Comparison of ENCODE assay signal across 8 cellular contexts in genomic region chr1:35768350-35769187, GRCh38. TPM values are rescaled to one million over a fixed set of nuclear protein-coding genes. Genes with fewer than 3 reads are reported as not detected.
DNase-seq lines count a peak whose midpoint lies in the region; ATAC-seq and TF ChIP-seq lines count a peak whose summit lies in the region.

No MANE protein-coding gene starts in this region.

- TF ChIP-seq RAD21 in neural cell (conservative IDR thresholded peaks at IDR 0.05): no peak

- TF ChIP-seq CTCF in GM12865 (IDR thresholded peaks at IDR 0.05; ENCODE audit: insufficient read depth, low read depth, low read length, missing control alignments) (no peak), dorsolateral prefrontal cortex (IDR thresholded peaks at IDR 0.05 in 54 of 56, conservative IDR thresholded peaks at IDR 0.05 in 2 of 56; ENCODE audit: low read depth in 1 of 56, partially characterized antibody in 56 of 56) (no peak), neural cell (IDR thresholded peaks at IDR 0.05; ENCODE audit: poor library complexity, severe bottlenecking) (no peak)

- H3K27me3 ChIP-seq in NT2/D1 (ENCODE audit: insufficient read depth, insufficient read length) (no peaks in the 10 kb centered on the region), dorsolateral prefrontal cortex (no peaks in the 10 kb centered on the region), neural cell (ENCODE audit: insufficient read depth, low read depth, low read length) (no peaks in the 10 kb centered on the region)

- ATAC-seq in HG02610 (IDR thresholded peaks at IDR 0.05; ENCODE audit: unreplicated experiment) (no peak), HG02938 (IDR thresholded peaks at IDR 0.05; ENCODE audit: unreplicated experiment) (no peak)

- H3K4me1 ChIP-seq in NT2/D1 (ENCODE audit: insufficient read depth, insufficient read length): no peaks in the 10 kb centered on the region

- H4K20me1 ChIP-seq in neural cell (ENCODE audit: insufficient read depth): no peaks in the 10 kb centered on the region

- H3K36me3 ChIP-seq in NT2/D1 (ENCODE audit: insufficient read depth, insufficient read length, low read length) (peaks cover 31% of the 10 kb centered on the region), neural cell (ENCODE audit: insufficient read depth, low read length) (no peaks in the 10 kb centered on the region)

- no peaks in the 10 kb centered on the region for H3F3A ChIP-seq in neural cell (ENCODE audit: insufficient read depth, low read length, poor library complexity, severe bottlenecking)

- H3K4me3 ChIP-seq in GM12865 (ENCODE audit: low read depth, low read length): peak overlapping the region; percentile 88
- peak overlapping the region; percentile 93 for H3K4me3 ChIP-seq in NT2/D1 (ENCODE audit: insufficient read length, low read depth)
- H3K4me3 ChIP-seq in dorsolateral prefrontal cortex: peak overlapping the region; percentile 63 to 96 (median 81)
- H3K4me3 ChIP-seq in neural cell (ENCODE audit: low read length): peak overlapping the region; percentile 84

- H3K79me2 ChIP-seq in neural cell (replicated peaks; ENCODE audit: insufficient read depth, low read length): peaks cover 9% of the 10 kb centered on the region

- peak overlapping the region; percentile 88 for H2AFZ ChIP-seq in neural cell (ENCODE audit: low read depth, low read length)

- H3K9me3 ChIP-seq in NT2/D1 (ENCODE audit: insufficient read depth, low read length) (no peaks in the 10 kb centered on the region), neural cell (ENCODE audit: low read length) (no peaks in the 10 kb centered on the region)

- no peak for TF ChIP-seq EP300 in neural cell (conservative IDR thresholded peaks at IDR 0.05; ENCODE audit: poor library complexity, severe bottlenecking)

- DNase-seq in GM12865 (ENCODE audit: low read depth) (peak; percentile 9), NT2/D1 (ENCODE audit: low read depth, low spot score) (peak; percentile 15), dorsolateral prefrontal cortex (no peak), pons (ENCODE audit: low spot score) (no peak)
- DNase-seq in stimulated activated naive CD4-positive, alpha-beta T cell treated with Interleukin-2 at 50 U/mL for 16 hours (lab: John Stamatoyannopoulos, UW): no peak

- peak overlapping the region in 42 of 59 donors; percentile 25 to 88 (median 63) for H3K27ac ChIP-seq in dorsolateral prefrontal cortex
- H3K27ac ChIP-seq in neural cell (ENCODE audit: low read length): peak overlapping the region; percentile 67

- peak overlapping the region; percentile 98 for H3K9ac ChIP-seq in NT2/D1 (ENCODE audit: insufficient read length, low read depth)
- H3K9ac ChIP-seq in neural cell (ENCODE audit: low read length): peak overlapping the region; percentile 70

- intact Hi-C loops in dorsolateral prefrontal cortex (cut with DNase I): no loop called here

- no peaks in the 10 kb centered on the region for H3K9me2 ChIP-seq in neural cell (ENCODE audit: insufficient read depth, low read length)

- H3K4me2 ChIP-seq in neural cell (ENCODE audit: low read length): no peak overlapping the region

TF ChIP-seq in neural cell, 6 proteins besides CTCF, POLR2A, EP300 and RAD21:
- TF ChIP-seq SMC3 (conservative IDR thresholded peaks at IDR 0.05; ENCODE audit: poor library complexity): no peak
- TF ChIP-seq POLR2AphosphoS5 (IDR thresholded peaks at IDR 0.05): no peak
- no peak for TF ChIP-seq REST (IDR thresholded peaks at IDR 0.05; ENCODE audit: borderline replicate concordance)

RNA-seq across cellular contexts. Expression of gene CLSPN, which starts 1.2 kb away (rescaled TPM):
- 1 to 10 TPM in 108 of 120 experiments, under 1 TPM in 12; 0.48 to 6.7 (median 2.4) TPM for total RNA-seq in dorsolateral prefrontal cortex
- 0.76 and 2.4 TPM in 2 replicates for polyA plus RNA-seq in neural cell
- polyA minus RNA-seq in neural cell: 2.9 and 3.0 TPM in 2 replicates

RNA-seq across cellular contexts. Expression of gene AGO4, which starts 39.2 kb away (rescaled TPM):
- 10 to 100 TPM; 11.9 to 30.3 (median 19.3) TPM for total RNA-seq in dorsolateral prefrontal cortex
- 49.8 and 51.9 TPM in 2 replicates for polyA plus RNA-seq in neural cell
- 118 and 122 TPM in 2 replicates for polyA minus RNA-seq in neural cell

RNA-seq across cellular contexts. Expression of gene C1orf216, which starts 49.9 kb away (rescaled TPM):
- total RNA-seq in dorsolateral prefrontal cortex: 100 to 1,000 TPM in 21 of 120 experiments, 10 to 100 TPM in 99; 32.9 to 119 (median 83.6) TPM
- polyA plus RNA-seq in neural cell: 6.7 and 7.5 TPM in 2 replicates
- polyA minus RNA-seq in neural cell: 5.6 and 6.9 TPM in 2 replicates

Comparison
In these comparisons a context has a peak if more than half of its experiments do, and no peak if none do; other contexts are left out.
1. DNase-seq: peak in GM12865 (single experiment) and NT2/D1 (single experiment); none in dorsolateral prefrontal cortex (0 of 10), pons (single experiment) and stimulated activated naive CD4-positive, alpha-beta T cell treated with Interleukin-2 at 50 U/mL for 16 hours (single experiment).
2. Peak in every context shown above with its lines, with median percentiles within 50 percentile points of each other: H3K4me3 ChIP-seq.